ENCODE assay signal across 8 cellular contexts in the genomic region with DNA sequence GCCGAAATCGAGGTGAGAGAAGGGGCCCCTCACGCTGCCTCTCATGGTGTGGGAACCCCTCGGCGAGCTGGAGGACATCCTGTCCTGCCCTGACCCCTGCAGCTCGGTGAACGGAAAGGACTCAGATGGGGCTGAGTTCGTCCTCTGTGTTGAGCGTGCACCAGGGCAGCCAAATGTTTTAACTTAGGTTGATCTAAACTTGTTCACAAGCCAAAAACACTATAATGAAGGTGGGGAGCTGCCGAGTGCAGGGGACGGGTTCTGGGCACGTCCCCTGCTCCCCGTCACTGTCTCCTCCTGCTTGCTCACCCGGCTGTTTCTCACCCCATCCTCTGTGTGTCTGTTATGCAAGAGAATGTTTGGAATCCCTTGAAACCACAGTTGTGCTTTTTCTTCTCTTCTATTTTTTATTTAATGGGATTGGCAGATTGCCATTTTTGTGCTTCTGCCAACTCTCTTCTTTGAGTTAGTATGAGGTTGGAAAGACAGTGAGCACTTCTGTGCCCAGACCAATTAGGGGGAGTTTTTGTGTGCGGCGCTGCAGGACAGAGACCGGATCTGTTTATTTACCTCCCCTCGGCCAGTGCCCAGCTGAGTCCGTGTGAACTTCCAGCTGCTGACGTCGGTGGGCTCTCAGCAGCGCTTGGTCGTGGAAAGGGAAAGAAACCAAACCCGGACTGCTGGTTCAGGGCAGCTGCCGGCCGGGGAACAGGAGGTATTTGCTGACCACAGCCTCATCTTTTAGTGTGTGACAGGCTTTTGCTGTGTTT.
DNase-seq lines count a peak whose midpoint lies in the region; ATAC-seq and TF ChIP-seq lines count a peak whose summit lies in the region.

No MANE protein-coding gene starts in this region.

- H3K27ac ChIP-seq in angular gyrus (ENCODE audit: low read depth, low read length) (peak overlapping the region; percentile 33), right cardiac atrium (ENCODE audit: low read length) (peak overlapping the region; percentile 75)

- H3K9ac ChIP-seq in skeletal muscle satellite cell (ENCODE audit: low read depth, low read length), result peak overlapping the region; percentile 66

- H3K4me3 ChIP-seq in AG10803 (ENCODE audit: low read length) (peak overlapping the region; percentile 48), right cardiac atrium (ENCODE audit: low read length) (peak overlapping the region; percentile 8), skeletal muscle satellite cell (ENCODE audit: low read length) (peak overlapping the region; percentile 54)

- DNase-seq in AG10803 (ENCODE audit: low read depth), result peak; percentile 98
- peak; percentile 100 for DNase-seq in M059J (ENCODE audit: low read depth)
- peak; percentile 75 to 90 (median 86) for DNase-seq in right cardiac atrium
- no peak for DNase-seq in activated CD4-positive, alpha-beta T cell treated with anti-CD3 and anti-CD28 coated beads, Interleukin-2, amount 50 U/mL, for 48 hours

- 10% methylated on average over 26 of the region's 26 CpGs for WGBS in right cardiac atrium

- H3K27me3 ChIP-seq in right cardiac atrium (ENCODE audit: control insufficient read depth, insufficient read depth) (no peaks in the 10 kb centered on the region), skeletal muscle satellite cell (ENCODE audit: control insufficient read depth, insufficient read depth, low read length) (no peaks in the 10 kb centered on the region)

- intact Hi-C loops in right cardiac atrium (cut with DNase I), result loop anchor here in 2 of 4 donors (10.0 kb wide), 1 partner anchor 120 kb away; no protein-coding TSS in a partner anchor

- ATAC-seq in right cardiac atrium (peak; percentile 82 to 84), GM18858 (IDR thresholded peaks at IDR 0.05; ENCODE audit: unreplicated experiment) (no peak), HG03565 (IDR thresholded peaks at IDR 0.05; ENCODE audit: unreplicated experiment) (no peak)

- H3K4me1 ChIP-seq in right cardiac atrium (ENCODE audit: control insufficient read depth, insufficient read depth, low read length) (peaks cover 18% of the 10 kb centered on the region), skeletal muscle satellite cell (ENCODE audit: control insufficient read depth, insufficient read depth, low read length) (peaks cover 32% of the 10 kb centered on the region)

- peak; percentile 24; the same call in 1 of the 2 replicates for TF ChIP-seq CTCF in AG10803 (conservative IDR thresholded peaks at IDR 0.05; ENCODE audit: low read length)

- H3K9me3 ChIP-seq in right cardiac atrium (ENCODE audit: control insufficient read depth, low read length) (no peaks in the 10 kb centered on the region), skeletal muscle satellite cell (replicated peaks; ENCODE audit: low read length) (no peaks in the 10 kb centered on the region)

- peak overlapping the region; percentile 78 for H3K4me2 ChIP-seq in skeletal muscle satellite cell (ENCODE audit: low read length)

- H3K36me3 ChIP-seq in skeletal muscle satellite cell (ENCODE audit: insufficient read depth, low read length), result peaks cover 26% of the 10 kb centered on the region

Comparison
In these comparisons a context has a peak if more than half of its experiments do, and no peak if none do; other contexts are left out.
1. DNase-seq: peak in AG10803 (single experiment), M059J (single experiment) and right cardiac atrium (3 of 3); none in activated CD4-positive, alpha-beta T cell treated with anti-CD3 and anti-CD28 coated beads, Interleukin-2, amount 50 U/mL, for 48 hours (0 of 2).
2. ATAC-seq: peak in right cardiac atrium (2 of 2); none in GM18858 (single experiment) and HG03565 (single experiment).
3. Peak in every context shown above with its lines, with median percentiles within 50 percentile points of each other: H3K4me3 ChIP-seq.